In genomic region chr12:84763112-84763511, GRCh38 we compare ENCODE assay signal across 18 cellular contexts.
DNase-seq lines count a peak whose midpoint lies in the region; ATAC-seq and TF ChIP-seq lines count a peak whose summit lies in the region.
"Had no signal": no experiment of that assay in that cellular context is flagged by ENCODE, and none has a peak within 500 bp of the region (broad histone marks: within the 10 kb centered on the region; RNA-seq: fewer than 3 reads in every experiment).

No MANE protein-coding gene starts in this region.

- peak overlapping the region; percentile 26 for H3K27ac Mint-ChIP-seq in mesothelial cell of epicardium

- DNase-seq in BJ (ENCODE audit: low read depth) (peak; percentile 21), M059J (ENCODE audit: low read depth) (peak; percentile 1), cardiac fibroblast (ENCODE audit: low read depth in 2 of 2) (peak; percentile 23 to 69), mesothelial cell of epicardium (ENCODE audit: low spot score in 2 of 2, unreplicated experiment in 2 of 2) (no peak), DMS153 treated with DMSO at 0.1 percent for 48 hours (lab: John Stamatoyannopoulos, UW; ENCODE audit: unreplicated experiment) (no peak), SKM-1 treated with dmso at 0.1 percent for 144 hours (lab: John Stamatoyannopoulos, UW; ENCODE audit: unreplicated experiment) (no peak)
- no peak for DNase-seq in activated CD8-positive, alpha-beta memory T cell treated with anti-CD3 and anti-CD28 coated beads for 24 hours
- DNase-seq: activated naive CD4-positive, alpha-beta T cell; activated T-cell treated with anti-CD3 and anti-CD28 coated beads for 4 hours; Caco-2; colonic mucosa; NCI-H1694 treated with DMSO at 0.1 percent for 48 hours; pancreas; RPMI8226 had no signal

- H3K36me3 Mint-ChIP-seq in mesothelial cell of epicardium = no peaks in the 10 kb centered on the region

- POLR2A ChIA-PET in BJ (lab: Charles Lee) = interaction anchor here (0.7 kb wide), 1 partner anchor 12 kb away, joined by 4 read pairs; no protein-coding TSS in a partner anchor

- H3K4me3 ChIP-seq in BJ (ENCODE audit: low read depth, low read length) (no peak overlapping the region), cardiac fibroblast (replicated peaks in 1 of 2; ENCODE audit: low read depth in 2 of 2, low read length in 2 of 2) (no peak overlapping the region)
- H3K4me3 ChIP-seq: ascending aorta, colonic mucosa, pancreas, vagina had no signal

- peaks cover 17% of the 10 kb centered on the region for H3K4me1 Mint-ChIP-seq in mesothelial cell of epicardium

- H3K9me3 Mint-ChIP-seq in mesothelial cell of epicardium = peaks cover 8% of the 10 kb centered on the region

- ATAC-seq in HG03095 (IDR thresholded peaks at IDR 0.05; ENCODE audit: unreplicated experiment) = no peak
- ATAC-seq: left lobe of liver, pancreas had no signal

- no peaks in the 10 kb centered on the region for H3K36me3 ChIP-seq in BJ (ENCODE audit: control insufficient read depth, insufficient read depth, low read length)
- H3K36me3 ChIP-seq: ascending aorta, colonic mucosa, pancreas, vagina had no signal

- no peaks in the 10 kb centered on the region for H3K27me3 ChIP-seq in BJ (ENCODE audit: control insufficient read depth, insufficient read depth, low read length)
- H3K27me3 ChIP-seq: ascending aorta, colonic mucosa, pancreas, vagina had no signal

- CTCF ChIA-PET in BJ (lab: Yijun Ruan, JAX) = interaction anchor here (0.5 to 1.4 kb wide), 2 partner anchors 255 to 454 kb away, joined by 3 to 4 read pairs; no protein-coding TSS in a partner anchor

- H3K4me3 Mint-ChIP-seq in mesothelial cell of epicardium = no peak overlapping the region

- no peak for TF ChIP-seq CTCF in BJ (IDR thresholded peaks at IDR 0.05; ENCODE audit: insufficient read depth, low read depth, low read length)
- no peak for TF ChIP-seq CTCF in cardiac fibroblast (IDR thresholded peaks at IDR 0.05; ENCODE audit: low read depth, low read length)
- no peak for TF ChIP-seq CTCF in mesothelial cell of epicardium (IDR thresholded peaks at IDR 0.05; ENCODE audit: unreplicated experiment)

- H3K27me3 Mint-ChIP-seq in mesothelial cell of epicardium (ENCODE audit: low read depth) = no peaks in the 10 kb centered on the region

Comparison
In these comparisons a context has a peak if more than half of its experiments do, and no peak if none do; other contexts are left out.
1. DNase-seq: peak in BJ (single experiment), M059J (single experiment) and cardiac fibroblast (2 of 2); none in mesothelial cell of epicardium (0 of 2), DMS153 treated with DMSO at 0.1 percent for 48 hours (single experiment), activated CD8-positive, alpha-beta memory T cell treated with anti-CD3 and anti-CD28 coated beads for 24 hours (single experiment) and SKM-1 treated with dmso at 0.1 percent for 144 hours (single experiment).